Comparison of ENCODE assay signal across 11 cellular contexts in genomic region chr6:90463359-90463758, GRCh38.
A peak's percentile ranks its signal among the peaks of the same experiment; 100 is the strongest.
DNase-seq lines count a peak whose midpoint lies in the region; ATAC-seq and TF ChIP-seq lines count a peak whose summit lies in the region.
"Had no signal": no experiment of that assay in that cellular context is flagged by ENCODE, and none has a peak within 500 bp of the region (broad histone marks: within the 10 kb centered on the region; RNA-seq: fewer than 3 reads in every experiment).

No MANE protein-coding gene starts in this region.

- no peaks in the 10 kb centered on the region for H3K27me3 ChIP-seq in KMS-11 (ENCODE audit: insufficient read depth, low read depth)
- no peaks in the 10 kb centered on the region for H3K27me3 ChIP-seq in WERI-Rb-1 (ENCODE audit: insufficient read depth, low read depth, severe bottlenecking)
- H3K27me3 ChIP-seq: thyroid gland had no signal

- H4K20me1 ChIP-seq in KMS-11 (ENCODE audit: insufficient read depth) = no peaks in the 10 kb centered on the region

- intact Hi-C loops in activated naive CD4-positive, alpha-beta T cell treated with anti-CD3 and anti-CD28 coated beads for 36 hours (cut with micrococcal nuclease) = loop anchor here (10.0 kb wide), 1 partner anchor 1379 kb away; the partner anchor contains the start of gene PNRC1

- H3K9me3 ChIP-seq in WERI-Rb-1 (ENCODE audit: severe bottlenecking) = no peaks in the 10 kb centered on the region
- H3K9me3 ChIP-seq: thyroid gland had no signal

- H3K27ac ChIP-seq in KMS-11 (peak overlapping the region; percentile 32; the same call in 1 of the 2 replicates), WERI-Rb-1 (no peak overlapping the region)
- H3K27ac ChIP-seq: thyroid gland had no signal

- H3K79me2 ChIP-seq in KMS-11 (ENCODE audit: insufficient read depth, low read depth) = no peaks in the 10 kb centered on the region

- DNase-seq in activated CD8-positive, alpha-beta memory T cell treated with anti-CD3 and anti-CD28 coated beads for 24 hours = peak; percentile 70
- no peak for DNase-seq in activated CD8-positive, alpha-beta memory T cell treated with anti-CD3 and anti-CD28 coated beads, Interleukin-2, amount 50 U/mL, for 4 hours
- peak; percentile 78 for DNase-seq in activated naive CD4-positive, alpha-beta T cell treated with anti-CD3 and anti-CD28 coated beads for 36 hours
- no peak for DNase-seq in stimulated activated naive B cell treated with anti-CD40 and anti-IgM and Interleukin-4, amounts not matched to agents 10 μg/mL and 1 μg/mL and 100 μg/mL, for 72 hours
- no peak for DNase-seq in WERI-Rb-1
- no peak for DNase-seq in A172 (ENCODE audit: low spot score)
- no peak for DNase-seq in retina
- DNase-seq: DMS 273 treated with DMSO at 0.1 percent for 48 hours, Karpas-422, thyroid gland had no signal

- CTCF ChIA-PET in activated naive CD4-positive, alpha-beta T cell treated with anti-CD3 and anti-CD28 coated beads for 36 hours (lab: Charles Lee) = interaction anchor here (0.6 to 1.9 kb wide), 9 partner anchors 11 to 491 kb away, joined by 3 to 9 read pairs (median 5); no protein-coding TSS in a partner anchor

- no peak overlapping the region for H3K4me2 ChIP-seq in KMS-11

- peaks cover 93% of the 10 kb centered on the region for H3K4me1 Mint-ChIP-seq in activated naive CD4-positive, alpha-beta T cell treated with anti-CD3 and anti-CD28 coated beads for 36 hours (ENCODE audit: low read depth)
- peaks cover 25 to 28% of the 10 kb centered on the region in 2 donors for H3K4me1 Mint-ChIP-seq in stimulated activated naive B cell treated with anti-CD40 and anti-IgM and Interleukin-4, amounts not matched to agents 10 μg/mL and 1 μg/mL and 100 μg/mL, for 72 hours

- H3K27me3 Mint-ChIP-seq in activated naive CD4-positive, alpha-beta T cell treated with anti-CD3 and anti-CD28 coated beads for 36 hours (ENCODE audit: low read depth) = no peaks in the 10 kb centered on the region
- H3K27me3 Mint-ChIP-seq in stimulated activated naive B cell treated with anti-CD40 and anti-IgM and Interleukin-4, amounts not matched to agents 10 μg/mL and 1 μg/mL and 100 μg/mL, for 72 hours = no peaks in the 10 kb centered on the region

- TF ChIP-seq CTCF in KMS-11 (conservative IDR thresholded peaks at IDR 0.05; ENCODE audit: low read depth, low read length) (no peak), WERI-Rb-1 (IDR thresholded peaks at IDR 0.05; ENCODE audit: low read depth, low read length) (no peak)

- peaks cover 2% of the 10 kb centered on the region for H3K36me3 Mint-ChIP-seq in activated naive CD4-positive, alpha-beta T cell treated with anti-CD3 and anti-CD28 coated beads for 36 hours (ENCODE audit: low read depth)
- no peaks in the 10 kb centered on the region for H3K36me3 Mint-ChIP-seq in stimulated activated naive B cell treated with anti-CD40 and anti-IgM and Interleukin-4, amounts not matched to agents 10 μg/mL and 1 μg/mL and 100 μg/mL, for 72 hours

- no peaks in the 10 kb centered on the region for H3K9me3 Mint-ChIP-seq in activated naive CD4-positive, alpha-beta T cell treated with anti-CD3 and anti-CD28 coated beads for 36 hours
- H3K9me3 Mint-ChIP-seq in stimulated activated naive B cell treated with anti-CD40 and anti-IgM and Interleukin-4, amounts not matched to agents 10 μg/mL and 1 μg/mL and 100 μg/mL, for 72 hours = peaks cover 0 to 3% of the 10 kb centered on the region in 2 donors

- H3K27ac Mint-ChIP-seq in activated naive CD4-positive, alpha-beta T cell treated with anti-CD3 and anti-CD28 coated beads for 36 hours = peak overlapping the region; percentile 99
- peak overlapping the region; percentile 33 for H3K27ac Mint-ChIP-seq in stimulated activated naive B cell treated with anti-CD40 and anti-IgM and Interleukin-4, amounts not matched to agents 10 μg/mL and 1 μg/mL and 100 μg/mL, for 72 hours

- H3K4me3 ChIP-seq in KMS-11 (IDR thresholded peaks at IDR 0.05; ENCODE audit: insufficient read depth, low read depth, low read length) (no peak overlapping the region), WERI-Rb-1 (ENCODE audit: low read depth, low read length) (no peak overlapping the region)
- H3K4me3 ChIP-seq: thyroid gland had no signal

- H2AFZ ChIP-seq in KMS-11 (ENCODE audit: low read depth) = peak overlapping the region; percentile 44

- H3K36me3 ChIP-seq in KMS-11 (ENCODE audit: insufficient read depth) = no peaks in the 10 kb centered on the region
- H3K36me3 ChIP-seq in WERI-Rb-1 = no peaks in the 10 kb centered on the region
- H3K36me3 ChIP-seq: thyroid gland had no signal

- no peak overlapping the region for H3K9ac ChIP-seq in KMS-11

- H3K4me1 ChIP-seq in KMS-11 (ENCODE audit: low read depth, poor library complexity, severe bottlenecking) = peaks cover 97% of the 10 kb centered on the region
- H3K4me1 ChIP-seq: thyroid gland had no signal

- peak overlapping the region; percentile 32 for H3K4me3 Mint-ChIP-seq in activated naive CD4-positive, alpha-beta T cell treated with anti-CD3 and anti-CD28 coated beads for 36 hours
- H3K4me3 Mint-ChIP-seq in stimulated activated naive B cell treated with anti-CD40 and anti-IgM and Interleukin-4, amounts not matched to agents 10 μg/mL and 1 μg/mL and 100 μg/mL, for 72 hours = no peak overlapping the region

- ATAC-seq in stimulated activated naive B cell treated with anti-CD40 and anti-IgM and Interleukin-4, amounts not matched to agents 10 μg/mL and 1 μg/mL and 100 μg/mL, for 72 hours (replicated peaks) = peak; percentile 36 to 52

Comparison
In these comparisons a context has a peak if more than half of its experiments do, and no peak if none do; other contexts are left out.
1. DNase-seq: peak in activated CD8-positive, alpha-beta memory T cell treated with anti-CD3 and anti-CD28 coated beads for 24 hours (single experiment) and activated naive CD4-positive, alpha-beta T cell treated with anti-CD3 and anti-CD28 coated beads for 36 hours (single experiment); none in activated CD8-positive, alpha-beta memory T cell treated with anti-CD3 and anti-CD28 coated beads, Interleukin-2, amount 50 U/mL, for 4 hours (single experiment), stimulated activated naive B cell treated with anti-CD40 and anti-IgM and Interleukin-4, amounts not matched to agents 10 μg/mL and 1 μg/mL and 100 μg/mL, for 72 hours (single experiment), WERI-Rb-1 (single experiment), A172 (single experiment) and retina (single experiment).